ENCODE assay signal across 9 cellular contexts in the genomic region with DNA sequence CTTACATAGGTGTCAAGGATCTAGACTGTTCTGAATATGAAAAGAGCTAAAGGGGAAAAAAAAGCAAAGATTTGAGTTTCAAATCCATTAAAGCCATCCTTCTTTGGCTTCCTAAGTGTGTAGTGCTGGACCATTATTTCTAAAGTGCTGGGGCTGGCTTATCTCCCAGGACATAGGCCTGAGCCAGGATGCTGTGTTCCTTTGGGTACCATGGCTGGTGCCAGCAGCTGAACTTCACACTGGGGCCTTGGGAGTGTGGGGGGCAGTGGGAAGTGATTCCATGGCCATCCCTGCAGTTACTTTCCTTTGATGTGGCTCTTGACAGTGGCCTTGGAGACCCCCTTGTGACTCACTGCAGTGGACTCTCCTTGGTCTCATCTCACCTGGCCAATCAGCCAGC. TPM values are rescaled to one million over a fixed set of nuclear protein-coding genes. Genes with fewer than 3 reads are reported as not detected.
"Had no signal": no experiment of that assay in that cellular context is flagged by ENCODE, and none has a peak within 500 bp of the region (broad histone marks: within the 10 kb centered on the region; RNA-seq: fewer than 3 reads in every experiment).

No MANE protein-coding gene starts in this region.

- H3K4me1 Mint-ChIP-seq: IgD-negative memory B cell had no signal

- H3K4me3 ChIP-seq: GM23248, HAP-1 had no signal

- FAIRE-seq: HepG2 had no signal

- H3K27ac Mint-ChIP-seq: HFFc6, IgD-negative memory B cell had no signal

- H3K36me3 Mint-ChIP-seq: IgD-negative memory B cell had no signal

- DNase-seq: GM23248, GOT3, H7, HFFc6 had no signal

- H3K4me3 Mint-ChIP-seq: HFFc6, IgD-negative memory B cell had no signal

- H3K36me3 ChIP-seq: HAP-1 had no signal

- H3K9me3 Mint-ChIP-seq: HFFc6, IgD-negative memory B cell had no signal

RNA-seq across cellular contexts. Expression of gene PRMT8, which starts 20.8 kb away (rescaled TPM):
- total RNA-seq: GM23248, H4, HepG2, HFFc6, HT1080 had no signal
